In genomic region chr17:78112508-78113471, GRCh38 we compare ENCODE assay signal across 8 cellular contexts. TPM values are rescaled to one million over a fixed set of nuclear protein-coding genes. Genes with fewer than 3 reads are reported as not detected.
A peak's percentile ranks its signal among the peaks of the same experiment; 100 is the strongest.
DNase-seq lines count a peak whose midpoint lies in the region; TF ChIP-seq lines count a peak whose summit lies in the region.

No MANE protein-coding gene starts in this region.

- no peaks in the 10 kb centered on the region for H3K9me2 ChIP-seq in SK-N-SH

- TF ChIP-seq CTCF in SK-N-SH (IDR thresholded peaks at IDR 0.05), result peak; percentile 100
- peak; percentile 98 for TF ChIP-seq CTCF in cardiac muscle cell (IDR thresholded peaks at IDR 0.05; ENCODE audit: low read depth, low read length)

- H3K27ac ChIP-seq in SK-N-SH (ENCODE audit: low read depth in 2 of 2, low read length in 1 of 2), result no peak overlapping the region
- peak overlapping the region; percentile 6 for H3K27ac ChIP-seq in cardiac muscle cell

- H3K36me3 ChIP-seq in SK-N-SH (replicated peaks in 1 of 2; ENCODE audit: control insufficient read depth in 1 of 2, insufficient read depth in 2 of 2, low read length in 1 of 2) (no peaks in the 10 kb centered on the region), cardiac muscle cell (no peaks in the 10 kb centered on the region)

- H3K27ac Mint-ChIP-seq in activated naive CD8-positive, alpha-beta T cell, result peak overlapping the region; percentile 97

- TF ChIP-seq EP300 in SK-N-SH (IDR thresholded peaks at IDR 0.05; ENCODE audit: borderline replicate concordance in 1 of 2, low read depth in 1 of 2, low read length in 1 of 2), result no peak

- H3K27me3 ChIP-seq in SK-N-SH (ENCODE audit: insufficient read depth) (0 out of 2 replicates have a peak, but pooled peaks cover 6% of the 10 kb centered on the region), cardiac muscle cell (no peaks in the 10 kb centered on the region)

- H3K27me3 Mint-ChIP-seq in activated naive CD8-positive, alpha-beta T cell, result no peaks in the 10 kb centered on the region

- H3F3A ChIP-seq in SK-N-SH (replicated peaks; ENCODE audit: insufficient read depth), result no peaks in the 10 kb centered on the region

- no peaks in the 10 kb centered on the region for H3K9me3 ChIP-seq in SK-N-SH
- H3K9me3 ChIP-seq in cardiac muscle cell (ENCODE audit: low read depth), result no peaks in the 10 kb centered on the region

- no peaks in the 10 kb centered on the region for H4K20me1 ChIP-seq in SK-N-SH (ENCODE audit: insufficient read depth)

- no peak overlapping the region for H2AFZ ChIP-seq in SK-N-SH (ENCODE audit: low read depth)

- no peaks in the 10 kb centered on the region for H3K36me3 Mint-ChIP-seq in activated naive CD8-positive, alpha-beta T cell

- POLR2A ChIA-PET in SK-N-SH (lab: Yijun Ruan, JAX), result no interaction called here

- no peaks in the 10 kb centered on the region for H3K79me2 ChIP-seq in SK-N-SH (ENCODE audit: insufficient read depth)

- peaks cover 32% of the 10 kb centered on the region for H3K4me1 Mint-ChIP-seq in activated naive CD8-positive, alpha-beta T cell (ENCODE audit: low read depth)

- H3K4me1 ChIP-seq in SK-N-SH (ENCODE audit: control insufficient read depth in 1 of 2, insufficient read depth in 2 of 2, low read depth in 1 of 2, low read length in 1 of 2), result peaks cover 0 to 15% of the 10 kb centered on the region in 2 experiments; a peak in 1 of 4 replicates
- H3K4me1 ChIP-seq in cardiac muscle cell (ENCODE audit: low read depth), result peaks cover 3% of the 10 kb centered on the region

- H3K9me3 Mint-ChIP-seq in activated naive CD8-positive, alpha-beta T cell (ENCODE audit: low read depth), result no peaks in the 10 kb centered on the region

- 45% methylated on average over 33 of the region's 33 CpGs for WGBS in SK-N-SH (ENCODE audit: low lambda C conversion rate)

- DNase-seq in NCI-H187 (lab: John Stamatoyannopoulos, UW) (peak; percentile 36 to 47), NCI-H187 treated with DMSO at 0.1 percent for 48 hours (lab: John Stamatoyannopoulos, UW) (no peak), KG1 (lab: John Stamatoyannopoulos, UW) (peak; percentile 15), SK-N-SH (peak; percentile 98), cardiac muscle cell (ENCODE audit: low read depth in 1 of 2, low spot score in 1 of 2) (peak; percentile 63 to 74), putamen (ENCODE audit: low spot score) (peak; percentile 70), foreskin melanocyte (no peak)

- H3K4me3 Mint-ChIP-seq in activated naive CD8-positive, alpha-beta T cell, result peak overlapping the region; percentile 61

- no peak overlapping the region for H3K9ac ChIP-seq in SK-N-SH

- H3K4me2 ChIP-seq in SK-N-SH, result no peak overlapping the region

- H3K4me3 ChIP-seq in SK-N-SH (ENCODE audit: low read depth in 2 of 2, low read length in 1 of 2), result no peak overlapping the region
- H3K4me3 ChIP-seq in cardiac muscle cell, result no peak overlapping the region

- CTCF ChIA-PET in SK-N-SH (lab: Yijun Ruan, JAX), result interaction anchor here (0.6 to 10.9 kb wide), 48 partner anchors 8 to 570 kb away, joined by 3 to 131 read pairs (median 6); partner anchors contain the start of genes AFMID, SYNGR2, TK1 and TMC6

- TF ChIP-seq RAD21 in SK-N-SH (IDR thresholded peaks at IDR 0.05; ENCODE audit: low read length), result peak; percentile 96

TF ChIP-seq in SK-N-SH, 30 proteins besides CTCF, POLR2A, EP300 and RAD21:
- TF ChIP-seq SMC3 (IDR thresholded peaks at IDR 0.05; ENCODE audit: low read depth, low read length) (peak; percentile 93), EZH2phosphoT487 (IDR thresholded peaks at IDR 0.05; ENCODE audit: borderline replicate concordance, low read depth) (no peak), NRF1 (IDR thresholded peaks at IDR 0.05; ENCODE audit: low read depth, low read length) (0 out of 2 replicates have a peak, but pooled peaks have one; percentile 29), MAX (IDR thresholded peaks at IDR 0.05; ENCODE audit: low read depth) (no peak), REST (IDR thresholded peaks at IDR 0.05; ENCODE audit: low read depth, low read length) (0 out of 2 replicates have a peak, but pooled peaks have one; percentile 23), CHD2 (IDR thresholded peaks at IDR 0.05; ENCODE audit: low read length, partially characterized antibody) (peak; percentile 38), YY1 (IDR thresholded peaks at IDR 0.05; ENCODE audit: low read depth) (no peak), RCOR1 (IDR thresholded peaks at IDR 0.05; ENCODE audit: low read length) (no peak)

RNA-seq across cellular contexts. Expression of gene TMC6, which starts 15.8 kb away (rescaled TPM):
- 3.8 and 5.5 TPM in 2 replicates for polyA plus RNA-seq in SK-N-SH (2012; rRNA removed)
- 1.9 and 2.8 TPM in 2 replicates for polyA plus RNA-seq in SK-N-SH (2012; cell fraction: cytosol; rRNA removed)
- polyA plus RNA-seq in SK-N-SH (2012; cell fraction: nucleus; rRNA removed), result 15.2 and 17.5 TPM in 2 replicates
- 83.0 and 144 TPM in 2 replicates for total RNA-seq in cardiac muscle cell
- 85.4 and 128 TPM in 2 replicates for polyA plus RNA-seq in cardiac muscle cell

RNA-seq across cellular contexts. Expression of gene TMC8, which starts 17.8 kb away (rescaled TPM):
- polyA plus RNA-seq in SK-N-SH (2012; rRNA removed), result 0.15 and 0.18 TPM in 2 replicates
- polyA plus RNA-seq in SK-N-SH (2012; cell fraction: cytosol; rRNA removed), result 0.01 TPM in 1 of 2 replicates, not detected in the other
- polyA plus RNA-seq in SK-N-SH (2012; cell fraction: nucleus; rRNA removed), result 0.04 and 0.11 TPM in 2 replicates
- total RNA-seq in cardiac muscle cell, result 0.42 and 1.1 TPM in 2 replicates
- 1.8 and 3.1 TPM in 2 replicates for polyA plus RNA-seq in cardiac muscle cell

RNA-seq across cellular contexts. Expression of gene C17orf99, which starts 33.4 kb away (rescaled TPM):
- polyA plus RNA-seq in SK-N-SH (2012; rRNA removed) (not detected in 2 replicates), cardiac muscle cell (not detected in 2 replicates)
- not detected in 2 replicates for polyA plus RNA-seq in SK-N-SH (2012; cell fraction: cytosol; rRNA removed)
- not detected in 2 replicates for polyA plus RNA-seq in SK-N-SH (2012; cell fraction: nucleus; rRNA removed)
- not detected in 2 replicates for total RNA-seq in cardiac muscle cell

RNA-seq across cellular contexts. Expression of gene SYNGR2, which starts 55.6 kb away (rescaled TPM):
- polyA plus RNA-seq in SK-N-SH (2012; rRNA removed), result 160 and 181 TPM in 2 replicates
- polyA plus RNA-seq in SK-N-SH (2012; cell fraction: cytosol; rRNA removed), result 76.9 and 109 TPM in 2 replicates
- polyA plus RNA-seq in SK-N-SH (2012; cell fraction: nucleus; rRNA removed), result 103 and 110 TPM in 2 replicates
- total RNA-seq in cardiac muscle cell, result 107 and 126 TPM in 2 replicates
- polyA plus RNA-seq in cardiac muscle cell, result 262 and 269 TPM in 2 replicates

Comparison
In these comparisons a context has a peak if more than half of its experiments do, and no peak if none do; other contexts are left out.
1. DNase-seq: peak in NCI-H187 (2 of 2), KG1 (single experiment), SK-N-SH (single experiment), cardiac muscle cell (2 of 2) and putamen (single experiment); none in NCI-H187 treated with DMSO at 0.1 percent for 48 hours (single experiment) and foreskin melanocyte (single experiment).